In genomic region chr1:224081604-224082003, GRCh38 we compare ENCODE assay signal across 26 cellular contexts. TPM values are rescaled to one million over a fixed set of nuclear protein-coding genes. Genes with fewer than 3 reads are reported as not detected.
DNase-seq lines count a peak whose midpoint lies in the region; ATAC-seq, FAIRE-seq and TF ChIP-seq lines count a peak whose summit lies in the region.
"Had no signal": no experiment of that assay in that cellular context is flagged by ENCODE, and none has a peak within 500 bp of the region (broad histone marks: within the 10 kb centered on the region; RNA-seq: fewer than 3 reads in every experiment).

No MANE protein-coding gene starts in this region.

- no peaks in the 10 kb centered on the region for H3K79me1 ChIP-seq in IMR-90 (ENCODE audit: low read depth in 1 of 2, low read length in 2 of 2)

- no peak overlapping the region for H3K18ac ChIP-seq in IMR-90 (ENCODE audit: low read depth, low read length)

- H4K91ac ChIP-seq in IMR-90 (ENCODE audit: insufficient read depth, low read depth, low read length) = no peak overlapping the region

- H2BK120ac ChIP-seq in IMR-90 (ENCODE audit: low read depth, low read length) = peak overlapping the region; percentile 49

- TF ChIP-seq POLR2A in IMR-90 (IDR thresholded peaks at IDR 0.05; ENCODE audit: low read depth, low read length) (no peak), K562 (conservative IDR thresholded peaks at IDR 0.05) (no peak)

- H3K14ac ChIP-seq in IMR-90 (replicated peaks; ENCODE audit: low read depth, low read length) = peak overlapping the region; percentile 79; the same call in 1 of the 2 replicates

- ATAC-seq in IMR-90 (ENCODE audit: low read depth) = no peak
- no peak for ATAC-seq in K562
- ATAC-seq: A549 had no signal

- no peak for TF ChIP-seq CTCF in IMR-90 (conservative IDR thresholded peaks at IDR 0.05; ENCODE audit: low read depth, low read length)
- no peak for TF ChIP-seq CTCF in K562 (IDR thresholded peaks at IDR 0.05 in 2 of 3, conservative IDR thresholded peaks at IDR 0.05 in 1 of 3; ENCODE audit: insufficient read depth in 2 of 3, low read depth in 1 of 3, low read length in 3 of 3)
- TF ChIP-seq CTCF in retinal pigment epithelial cell (conservative IDR thresholded peaks at IDR 0.05; ENCODE audit: low read depth, low read length) = no peak

- no peak for FAIRE-seq in K562 (lab: Jason Lieb, UNC)
- FAIRE-seq: A549, GM12892, GM19239, H54 had no signal

- CTCF ChIA-PET in IMR-90 (lab: Yijun Ruan, JAX) = no interaction called here
- CTCF ChIA-PET in K562 (lab: Yijun Ruan, JAX; ENCODE audit: low intra/inter-chr PET ratio) = interaction anchor here (0.6 kb wide), 1 partner anchor 623 kb away, joined by 3 read pairs; no protein-coding TSS in a partner anchor

- H3K56ac ChIP-seq in IMR-90 (ENCODE audit: extremely low read depth, insufficient read depth, low read length) = no peak overlapping the region

- intact Hi-C loops in IMR-90 (cut with micrococcal nuclease) = no loop called here
- intact Hi-C loops in K562 (cut with micrococcal nuclease) = no loop called here
- intact Hi-C loops in head of caudate nucleus (cut with DNase I) = no loop called here

- no peak for TF ChIP-seq EP300 in K562 (IDR thresholded peaks at IDR 0.05; ENCODE audit: low read length)

- DNase-seq in G401 (ENCODE audit: low spot score) (peak; percentile 55), IMR-90 (no peak), K562 (ENCODE audit: extremely low read depth in 1 of 4, low spot score in 3 of 4) (no peak), retinal pigment epithelial cell (ENCODE audit: low read depth) (peak; percentile 23), NOMO-1 treated with DMSO at 0.1 percent for 48 hours (lab: John Stamatoyannopoulos, UW; ENCODE audit: unreplicated experiment) (no peak), head of caudate nucleus (no peak)
- DNase-seq in activated CD4-positive, alpha-beta T cell treated with anti-CD3 and anti-CD28 coated beads, Interleukin-2, amount 50 U/mL, for 4 hours = no peak
- DNase-seq: C1 segment of cervical spinal cord; CD4-positive, alpha-beta memory T cell; COR-L47; DMS79; MM.1S; NCI-H1694; NCI-H2081; NCI-H2171 treated with DMSO at 0.1 percent for 48 hours; NCI-H345; NCI-H510A treated with DMSO at 0.1 percent for 48 hours; PC-9; Right ventricle myocardium superior; RPMI8226; SW 1271 had no signal

- peak overlapping the region in 1 of 2 experiments; percentile 15; a peak in 1 of 4 replicates for H4K8ac ChIP-seq in IMR-90 (ENCODE audit: low read depth in 2 of 2, low read length in 2 of 2)

- H2AK9ac ChIP-seq in IMR-90 (replicated peaks; ENCODE audit: low read depth, low read length, poor library complexity) = no peak overlapping the region

- H2BK5ac ChIP-seq in IMR-90 (ENCODE audit: low read depth, low read length, poor library complexity, severe bottlenecking) = no peak overlapping the region

- in situ Hi-C loops in G401 (cut with HindIII; ENCODE audit: low sequenced_read_pairs) = no loop called here
- in situ Hi-C loops in IMR-90 (cut with MboI; ENCODE audit: low sequenced_read_pairs) = no loop called here
- in situ Hi-C loops in K562 (cut with MboI) = no loop called here

- H3K27ac ChIP-seq in IMR-90 (ENCODE audit: insufficient read depth, low read length) (no peak overlapping the region), K562 (ENCODE audit: extremely low read depth, low read depth, low read length) (no peak overlapping the region)
- H3K27ac ChIP-seq: A549, KMS-11 had no signal

- dilution Hi-C loops in IMR-90 (cut with HindIII; ENCODE audit: low sequenced_read_pairs, unreplicated experiment) = no loop called here

- POLR2A ChIA-PET in IMR-90 (lab: Charles Lee; ENCODE audit: unreplicated experiment) (interaction anchor here (0.5 kb wide), 1 partner anchor 17 kb away, joined by 3 read pairs; no protein-coding TSS in a partner anchor), K562 (lab: Yijun Ruan, JAX) (interaction anchor here (2.1 kb wide), 1 partner anchor 18 kb away, joined by 5 read pairs; no protein-coding TSS in a partner anchor)

- H3K4me1 ChIP-seq in IMR-90 (ENCODE audit: control insufficient read depth, insufficient read depth, low read length) (peaks cover 4% of the 10 kb centered on the region; the same call in 1 of the 2 replicates), K562 (replicated peaks in 1 of 2; ENCODE audit: control insufficient read depth in 2 of 2, insufficient read depth in 2 of 2, low read length in 2 of 2) (peaks cover 5 to 12% of the 10 kb centered on the region in 2 experiments; a peak in 4 of 5 replicates)
- H3K4me1 ChIP-seq: A549 had no signal

- H3K9me1 ChIP-seq in IMR-90 (ENCODE audit: insufficient read depth, low read length) = 0 out of 2 replicates have a peak, but pooled peaks cover 2% of the 10 kb centered on the region
- no peaks in the 10 kb centered on the region for H3K9me1 ChIP-seq in K562 (ENCODE audit: control insufficient read depth, insufficient read depth, low read length)

- H3K23ac ChIP-seq in IMR-90 (ENCODE audit: low read depth, low read length) = peak overlapping the region; percentile 51; the same call in 1 of the 2 replicates

- H3K79me2 ChIP-seq in K562 (ENCODE audit: control insufficient read depth, insufficient read depth, low read length) = no peaks in the 10 kb centered on the region

- no peak overlapping the region for H2BK15ac ChIP-seq in IMR-90 (ENCODE audit: low read depth, low read length)

- TF ChIP-seq RAD21 in IMR-90 (IDR thresholded peaks at IDR 0.05; ENCODE audit: low read length) (no peak), K562 (CRISPR knock-in tag; conservative IDR thresholded peaks at IDR 0.05 in 1 of 2, IDR thresholded peaks at IDR 0.05 in 1 of 2) (no peak)

- 100% methylated on average over 1 of the region's 2 CpGs; no CpG with 5 or more reads in 1 of the 2 experiments for WGBS in IMR-90 (ENCODE audit: extremely low coverage in 2 of 2, insufficient read length in 1 of 2), 2 experiments
- 32% methylated on average over 2 of the region's 2 CpGs for WGBS in K562 (ENCODE audit: insufficient coverage, low coverage, missing lambda C conversion rate)

- no peak overlapping the region for H2BK20ac ChIP-seq in IMR-90 (ENCODE audit: low read depth, low read length)

- H4K5ac ChIP-seq in IMR-90 (ENCODE audit: low read depth, low read length) = no peak overlapping the region

- H3K36me3 ChIP-seq in IMR-90 (ENCODE audit: control insufficient read depth, insufficient read depth, low read length) (no peaks in the 10 kb centered on the region), K562 (ENCODE audit: control insufficient read depth, insufficient read depth, low read length) (no peaks in the 10 kb centered on the region)

- BruUV-seq in IMR-90 (replicated peaks; lab: Mats Ljungman, UMichigan) (no TSS peak), K562 (replicated peaks; lab: Mats Ljungman, UMichigan) (no TSS peak)

- H3K27me3 ChIP-seq in IMR-90 (ENCODE audit: control insufficient read depth, insufficient read depth, low read length) = no peaks in the 10 kb centered on the region
- no peaks in the 10 kb centered on the region for H3K27me3 ChIP-seq in K562 (ENCODE audit: control insufficient read depth in 2 of 2, insufficient read depth in 2 of 2, low read length in 2 of 2)

- H3K4me2 ChIP-seq in IMR-90 (ENCODE audit: low read depth, low read length) (no peak overlapping the region), K562 (ENCODE audit: insufficient read depth, low read length) (no peak overlapping the region)
- H3K4me2 ChIP-seq: A549, KMS-11, PC-9 had no signal

- peak overlapping the region; percentile 75 for H2AK5ac ChIP-seq in IMR-90 (ENCODE audit: low read depth, low read length)

- H3K4me3 ChIP-seq in IMR-90 (ENCODE audit: insufficient read depth, low read depth, low read length) = no peak overlapping the region
- H3K4me3 ChIP-seq in K562 = no peak overlapping the region
- no peak overlapping the region for H3K4me3 ChIP-seq in retinal pigment epithelial cell (ENCODE audit: low read length)
- H3K4me3 ChIP-seq: A549, PC-9 had no signal

- H4K20me1 ChIP-seq in IMR-90 (ENCODE audit: insufficient read depth, low read length) = no peaks in the 10 kb centered on the region
- H4K20me1 ChIP-seq in K562 (replicated peaks; ENCODE audit: control insufficient read depth, insufficient read depth, low read length) = no peaks in the 10 kb centered on the region

- H3K9me3 ChIP-seq in IMR-90 (ENCODE audit: control insufficient read depth, insufficient read depth, low read length) (no peaks in the 10 kb centered on the region), K562 (replicated peaks; ENCODE audit: control insufficient read depth, insufficient read depth, low read depth, low read length) (no peaks in the 10 kb centered on the region)
- H3K9me3 ChIP-seq: A549 had no signal

- peak overlapping the region; percentile 71; the same call in 1 of the 2 replicates for H3K4ac ChIP-seq in IMR-90 (ENCODE audit: low read depth, low read length)

- no peak overlapping the region for H2AFZ ChIP-seq in IMR-90 (replicated peaks; ENCODE audit: low read length, poor library complexity)
- H2AFZ ChIP-seq in K562 (ENCODE audit: low read depth, low read length) = no peak overlapping the region
- H2AFZ ChIP-seq: PC-9 had no signal

- no peak overlapping the region for H3K9ac ChIP-seq in IMR-90 (ENCODE audit: low read depth, low read length)
- no peak overlapping the region for H3K9ac ChIP-seq in K562 (ENCODE audit: insufficient read depth in 1 of 2, low read depth in 2 of 2, low read length in 2 of 2)
- H3K9ac ChIP-seq: KMS-11 had no signal

RNA-seq across cellular contexts. Expression of gene FBXO28, which starts 32.3 kb away (rescaled TPM):
- total RNA-seq in G401 (2014; rRNA removed; shearing (Covaris generic)) = 75.0 and 98.4 TPM in 2 replicates
- total RNA-seq in IMR-90 (2012; rRNA removed) (22.6 and 30.0 TPM in 2 replicates), K562 (2014; rRNA removed) (22.0 and 25.3 TPM in 2 replicates), K562 (2014; rRNA removed; fragmentation: Illumina TruSeq; extraction: Trizol) (34.8 and 38.0 TPM in 2 replicates), K562 (2015; rRNA removed; fragmentation: Illumina TruSeq; extraction: Trizol) (26.3 and 29.9 TPM in 2 replicates), K562 (2021) (27.1 and 27.8 TPM in 2 replicates)
- polyA plus RNA-seq in IMR-90 (2012; rRNA removed) (10.6 and 11.6 TPM in 2 replicates), K562 (2011; rRNA removed) (17.0 and 27.4 TPM in 2 replicates), K562 (2014; fragmentation: Illumina TruSeq; extraction: Trizol) (19.6 and 20.5 TPM in 2 replicates), K562 (2014; fragmentation: Nextera tagmentation; extraction: Ambion mirVana) (1 to 10 TPM; 4.1 to 5.8 TPM), K562 (2014; rRNA removed) (17.6 and 19.2 TPM in 2 replicates)
- 6.6 and 6.8 TPM in 2 replicates for polyA plus RNA-seq in IMR-90 (2012; cell fraction: cytosol; rRNA removed)
- polyA plus RNA-seq in IMR-90 (2012; cell fraction: nucleus; rRNA removed; ENCODE audit: low replicate concordance) = 3.8 and 13.9 TPM in 2 replicates
- total RNA-seq in K562 (2011; cell fraction: chromatin; rRNA removed; ENCODE audit: low replicate concordance) = 44.8 and 124 TPM in 2 replicates
- total RNA-seq in K562 (2011; cell fraction: nucleolus; rRNA removed) = 21.3 and 25.9 TPM in 2 replicates
- total RNA-seq in K562 (2011; cell fraction: nucleoplasm; rRNA removed) = 42.8 and 45.4 TPM in 2 replicates
- 7.5 and 8.0 TPM in 2 replicates for polyA plus RNA-seq in K562 (2011; cell fraction: cytosol; rRNA removed)
- polyA plus RNA-seq in K562 (2011; cell fraction: nucleus; rRNA removed) = 11.4 and 11.8 TPM in 2 replicates
- 12.4 and 13.4 TPM in 2 replicates for polyA plus RNA-seq in K562 (2012)
- 46.2 and 46.6 TPM in 2 replicates for polyA minus RNA-seq in K562 (2011; rRNA and poly(A)+ RNA removed)
- 10.0 and 15.1 TPM in 2 replicates for polyA minus RNA-seq in K562 (2011; cell fraction: cytosol; rRNA and poly(A)+ RNA removed)
- polyA minus RNA-seq in K562 (2011; cell fraction: nucleus; rRNA and poly(A)+ RNA removed) = 19.7 and 24.2 TPM in 2 replicates

Comparison
In these comparisons a context has a peak if more than half of its experiments do, and no peak if none do; other contexts are left out.
1. DNase-seq: peak in G401 (single experiment) and retinal pigment epithelial cell (single experiment); none in IMR-90 (single experiment), K562 (0 of 4), activated CD4-positive, alpha-beta T cell treated with anti-CD3 and anti-CD28 coated beads, Interleukin-2, amount 50 U/mL, for 4 hours (0 of 2), NOMO-1 treated with DMSO at 0.1 percent for 48 hours (single experiment) and head of caudate nucleus (0 of 42).